ENCODE assay signal across 8 cellular contexts in the genomic region with DNA sequence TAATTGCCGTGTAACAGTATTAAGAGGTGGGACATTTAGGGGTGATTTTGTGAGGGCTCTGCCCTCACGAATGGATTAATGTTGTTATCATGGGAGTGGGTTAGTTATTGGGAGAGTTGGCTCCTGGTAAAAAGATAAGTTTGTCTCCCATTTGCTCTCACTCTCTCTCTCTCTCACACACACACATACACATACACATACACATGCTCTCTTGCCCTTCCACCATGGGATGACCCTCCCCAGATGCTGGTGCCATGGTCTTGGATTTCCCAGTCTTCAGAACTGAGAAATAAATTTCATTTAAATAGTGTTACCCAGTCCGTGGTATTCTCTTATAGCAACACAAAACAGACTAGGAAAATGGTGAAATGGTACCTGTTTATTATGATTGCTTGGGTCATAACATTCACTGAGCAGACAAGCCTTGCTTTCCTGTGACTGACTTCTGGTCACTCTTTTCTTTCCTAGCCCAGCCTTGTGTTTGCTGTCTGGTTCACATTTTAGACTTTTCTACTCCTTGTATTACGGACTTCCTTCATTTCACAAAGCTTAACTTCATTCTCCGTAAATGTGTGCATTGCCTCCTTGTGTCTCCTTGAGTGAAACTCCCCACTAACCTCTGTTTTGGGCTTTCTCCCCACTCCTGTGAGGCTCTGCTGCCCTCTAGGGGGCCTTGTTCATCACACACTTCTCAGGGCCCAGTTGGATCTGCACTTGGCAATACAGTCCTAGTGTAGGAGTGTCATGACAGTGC.
DNase-seq lines count a peak whose midpoint lies in the region; ATAC-seq and TF ChIP-seq lines count a peak whose summit lies in the region.

No MANE protein-coding gene starts in this region.

- ATAC-seq in GM21447 (IDR thresholded peaks at IDR 0.05; ENCODE audit: unreplicated experiment) (peak; percentile 99), omental fat pad (ENCODE audit: low FRiP score) (peak; percentile 98), thoracic aorta (ENCODE audit: insufficient number of reproducible peaks, low FRiP score, low read depth) (peak; percentile 91)

- peaks cover 7% of the 10 kb centered on the region for H3K4me1 Mint-ChIP-seq in activated T-helper 1 cell treated with anti-CD3 and anti-CD28 coated beads, Interleukin-12 subunit alpha, Interleukin-12 subunit beta, Interleukin-2, Interleukin-4 antibody, amounts not matched to agents 30 ng/mL and 10 ng/mL and 1 ng/mL, durations not matched to agents 14 hours and 24 hours and 36 hours (ENCODE audit: low read depth)

- peak overlapping the region; percentile 3 for H3K27ac Mint-ChIP-seq in activated T-helper 1 cell treated with anti-CD3 and anti-CD28 coated beads, Interleukin-12 subunit alpha, Interleukin-12 subunit beta, Interleukin-2, Interleukin-4 antibody, amounts not matched to agents 30 ng/mL and 10 ng/mL and 1 ng/mL, durations not matched to agents 14 hours and 24 hours and 36 hours

- H3K27ac ChIP-seq in thoracic aorta: no peak overlapping the region

- H3K27me3 Mint-ChIP-seq in activated T-helper 1 cell treated with anti-CD3 and anti-CD28 coated beads, Interleukin-12 subunit alpha, Interleukin-12 subunit beta, Interleukin-2, Interleukin-4 antibody, amounts not matched to agents 30 ng/mL and 10 ng/mL and 1 ng/mL, durations not matched to agents 14 hours and 24 hours and 36 hours (ENCODE audit: insufficient read depth): peaks cover 10% of the 10 kb centered on the region

- no peaks in the 10 kb centered on the region for H3K36me3 Mint-ChIP-seq in activated T-helper 1 cell treated with anti-CD3 and anti-CD28 coated beads, Interleukin-12 subunit alpha, Interleukin-12 subunit beta, Interleukin-2, Interleukin-4 antibody, amounts not matched to agents 30 ng/mL and 10 ng/mL and 1 ng/mL, durations not matched to agents 14 hours and 24 hours and 36 hours (ENCODE audit: low read depth)

- peak overlapping the region; percentile 15 for H3K4me3 ChIP-seq in thoracic aorta

- intact Hi-C loops in activated T-helper 1 cell treated with anti-CD3 and anti-CD28 coated beads, Interleukin-12 subunit alpha, Interleukin-12 subunit beta, Interleukin-2, Interleukin-4 antibody, amounts not matched to agents 30 ng/mL and 10 ng/mL and 1 ng/mL, durations not matched to agents 14 hours and 24 hours and 36 hours (cut with micrococcal nuclease): loop anchor here (1.0 to 2.0 kb wide), 11 partner anchors 8 to 1191 kb away; no protein-coding TSS in a partner anchor

- DNase-seq in DMS53 (lab: John Stamatoyannopoulos, UW): peak; percentile 92
- peak; percentile 90 for DNase-seq in HT1080 (ENCODE audit: low read depth)
- DNase-seq in RPMI7951 (ENCODE audit: low read depth): peak; percentile 84
- DNase-seq in activated T-helper 1 cell treated with anti-CD3 and anti-CD28 coated beads, Interleukin-12 subunit alpha, Interleukin-12 subunit beta, Interleukin-2, Interleukin-4 antibody, amounts not matched to agents 30 ng/mL and 10 ng/mL and 1 ng/mL, durations not matched to agents 14 hours and 24 hours and 36 hours (ENCODE audit: low spot score): peak; percentile 72
- peak; percentile 84 for DNase-seq in fibroblast of the conjunctiva (ENCODE audit: low read depth)
- peak; percentile 65 for DNase-seq in omental fat pad (ENCODE audit: low spot score)
- DNase-seq in thoracic aorta (ENCODE audit: low spot score): peak; percentile 38

- H3K36me3 ChIP-seq in thoracic aorta: no peaks in the 10 kb centered on the region

- no peaks in the 10 kb centered on the region for H3K27me3 ChIP-seq in thoracic aorta (replicated peaks; ENCODE audit: insufficient read depth)

- TF ChIP-seq CTCF in omental fat pad (IDR thresholded peaks at IDR 0.05): peak in 1 of 3 donors; percentile 81
- peak; percentile 79 for TF ChIP-seq CTCF in thoracic aorta (IDR thresholded peaks at IDR 0.05)

- no peaks in the 10 kb centered on the region for H3K4me1 ChIP-seq in thoracic aorta (ENCODE audit: control insufficient read depth in 1 of 2, low read depth in 2 of 2)

- no peak overlapping the region for H3K4me3 Mint-ChIP-seq in activated T-helper 1 cell treated with anti-CD3 and anti-CD28 coated beads, Interleukin-12 subunit alpha, Interleukin-12 subunit beta, Interleukin-2, Interleukin-4 antibody, amounts not matched to agents 30 ng/mL and 10 ng/mL and 1 ng/mL, durations not matched to agents 14 hours and 24 hours and 36 hours

- H3K9me3 ChIP-seq in thoracic aorta: no peaks in the 10 kb centered on the region

- no peaks in the 10 kb centered on the region for H3K9me3 Mint-ChIP-seq in activated T-helper 1 cell treated with anti-CD3 and anti-CD28 coated beads, Interleukin-12 subunit alpha, Interleukin-12 subunit beta, Interleukin-2, Interleukin-4 antibody, amounts not matched to agents 30 ng/mL and 10 ng/mL and 1 ng/mL, durations not matched to agents 14 hours and 24 hours and 36 hours

Comparison
In these comparisons a context has a peak if more than half of its experiments do, and no peak if none do; other contexts are left out.
1. DNase-seq: peak in every context shown above with its lines; median percentile 92 in DMS53; 90 in HT1080; 84 in RPMI7951; 84 in fibroblast of the conjunctiva; 72 in activated T-helper 1 cell treated with anti-CD3 and anti-CD28 coated beads, Interleukin-12 subunit alpha, Interleukin-12 subunit beta, Interleukin-2, Interleukin-4 antibody, amounts not matched to agents 30 ng/mL and 10 ng/mL and 1 ng/mL, durations not matched to agents 14 hours and 24 hours and 36 hours; 65 in omental fat pad; 38 in thoracic aorta.